Comparison of ENCODE assay signal across 29 cellular contexts in genomic region chr16:64950731-64951130, GRCh38.
"Had no signal": no experiment of that assay in that cellular context is flagged by ENCODE, and none has a peak within 500 bp of the region (broad histone marks: within the 10 kb centered on the region; RNA-seq: fewer than 3 reads in every experiment).

No MANE protein-coding gene starts in this region.

- H3K27me3 ChIP-seq: esophagus muscularis mucosa, foreskin keratinocyte, heart left ventricle, neutrophil, pancreas, tibial nerve had no signal

- DNase-seq: activated CD4-positive, alpha-beta T cell treated with anti-CD3 and anti-CD28 coated beads for 48 hours; activated CD4-positive, alpha-beta T cell treated with anti-CD3 and anti-CD28 coated beads, Interleukin-2, amount 50 U/mL, for 48 hours; activated CD8-positive, alpha-beta memory T cell treated with anti-CD3 and anti-CD28 coated beads, Interleukin-2, amount 50 U/mL, for 48 hours; activated gamma-delta T cell; activated naive CD4-positive, alpha-beta T cell treated with anti-CD3 and anti-CD28 coated beads, Interleukin-2, amount 10 ng/mL, durations not matched to agents 7 days and 5 days; activated T-cell treated with anti-CD3 and anti-CD28 coated beads, Interleukin-2, amount 50 U/mL, for 24 hours; amniotic stem cell; dermis blood vessel endothelial cell; effector CD4-positive, alpha-beta T cell; foreskin keratinocyte; hypothalamus; immature natural killer cell; retina; stimulated activated CD4-positive, alpha-beta T cell treated with anti-CD3 and anti-CD28 coated beads, Interleukin-2, amount 100 ng/mL, for 48 hours; stimulated activated naive CD4-positive, alpha-beta T cell treated with Interleukin-2 at 50 U/mL for 16 hours had no signal

- H3K27ac ChIP-seq: esophagus muscularis mucosa, foreskin keratinocyte, neutrophil, pancreas, prostate gland, tibial nerve, VCaP had no signal

- H3K4me3 ChIP-seq: esophagus muscularis mucosa, heart left ventricle, lung, mucosa of descending colon, pancreas, prostate gland, tibial nerve had no signal

- H3K36me3 ChIP-seq: neutrophil, pancreas, prostate gland had no signal

- H3K9me3 ChIP-seq: esophagus muscularis mucosa, heart left ventricle, mucosa of descending colon, neutrophil, pancreas, prostate gland, tibial nerve had no signal

- H3K4me1 ChIP-seq: foreskin keratinocyte, pancreas, prostate gland, tibial nerve had no signal

- FAIRE-seq: colon, pancreas, urothelium cell line had no signal

- ATAC-seq: activated CD4-positive, CD25-positive, alpha-beta regulatory T cell treated with anti-CD3 and anti-CD28 coated beads, Interleukin-2, amount 50 U/mL, for 24 hours; foreskin keratinocyte; heart left ventricle; left lobe of liver; mucosa of descending colon; natural killer cell treated with Interleukin-12 subunit alpha and Interleukin-12 subunit beta and Interleukin-15 and Interleukin-18, amount 100 ng/mL, for 72 hours; pancreas had no signal
